Comparison of ENCODE assay signal across 17 cellular contexts in genomic region chr2:199765646-199766045, GRCh38.
DNase-seq lines count a peak whose midpoint lies in the region; ATAC-seq and TF ChIP-seq lines count a peak whose summit lies in the region.
"Had no signal": no experiment of that assay in that cellular context is flagged by ENCODE, and none has a peak within 500 bp of the region (broad histone marks: within the 10 kb centered on the region; RNA-seq: fewer than 3 reads in every experiment).

No MANE protein-coding gene starts in this region.

- no peaks in the 10 kb centered on the region for H3K9me2 ChIP-seq in GM23338 (ENCODE audit: insufficient read depth)

- H3K36me3 Mint-ChIP-seq in GM23338 (ENCODE audit: low read depth) = no peaks in the 10 kb centered on the region
- H3K36me3 Mint-ChIP-seq: CD14-positive monocyte; CD4-positive, alpha-beta memory T cell; CD4-positive, CD25-positive, alpha-beta regulatory T cell; CD8-positive, alpha-beta memory T cell had no signal

- no peak overlapping the region for H3K4me3 Mint-ChIP-seq in GM23338
- H3K4me3 Mint-ChIP-seq: CD14-positive monocyte; CD4-positive, alpha-beta memory T cell; CD4-positive, CD25-positive, alpha-beta regulatory T cell; CD8-positive, alpha-beta memory T cell had no signal

- H3K9me3 Mint-ChIP-seq in GM23338 = no peaks in the 10 kb centered on the region
- H3K9me3 Mint-ChIP-seq: CD4-positive, alpha-beta memory T cell; CD4-positive, CD25-positive, alpha-beta regulatory T cell; CD8-positive, alpha-beta memory T cell had no signal

- DNase-seq in GM23338 (ENCODE audit: low spot score) (no peak), esophagus muscularis mucosa (ENCODE audit: extremely low spot score) (peak; percentile 60), GOT3 (lab: John Stamatoyannopoulos, UW) (no peak), SJCRH30 (no peak)
- DNase-seq: 8988T; ACHN; BE2C; C1 segment of cervical spinal cord; CD4-positive, alpha-beta memory T cell; CD4-positive, CD25-positive, alpha-beta regulatory T cell; CD8-positive, alpha-beta memory T cell; COR-L47; DMS79 treated with DMSO at 0.1 percent for 48 hours; GF-D8 had no signal

- H3K27me3 ChIP-seq in GM23338 (ENCODE audit: insufficient read depth) = no peaks in the 10 kb centered on the region
- H3K27me3 ChIP-seq in esophagus muscularis mucosa = no peaks in the 10 kb centered on the region
- H3K27me3 ChIP-seq in SJCRH30 = no peaks in the 10 kb centered on the region
- H3K27me3 ChIP-seq: BLaER1 had no signal

- H3K9me3 ChIP-seq in esophagus muscularis mucosa = no peaks in the 10 kb centered on the region
- no peaks in the 10 kb centered on the region for H3K9me3 ChIP-seq in SJCRH30 (replicated peaks)
- H3K9me3 ChIP-seq: BE2C, BLaER1 had no signal

- intact Hi-C loops in esophagus muscularis mucosa (cut with DNase I) = no loop called here

- no peak overlapping the region for H3K4me2 ChIP-seq in GM23338
- H3K4me2 ChIP-seq: BLaER1 had no signal

- no peaks in the 10 kb centered on the region for H4K20me1 ChIP-seq in GM23338 (replicated peaks; ENCODE audit: insufficient read depth)
- H4K20me1 ChIP-seq: BLaER1 had no signal

- no peaks in the 10 kb centered on the region for H3F3A ChIP-seq in GM23338 (replicated peaks; ENCODE audit: low read depth)

- ATAC-seq in GM23338 = no peak
- ATAC-seq in GM18502 (IDR thresholded peaks at IDR 0.05; ENCODE audit: poor library complexity, unreplicated experiment) = no peak

- no peak for TF ChIP-seq CTCF in GM23338 (conservative IDR thresholded peaks at IDR 0.05; ENCODE audit: low read depth in 2 of 2)
- TF ChIP-seq CTCF in esophagus muscularis mucosa (IDR thresholded peaks at IDR 0.05) = no peak

- TF ChIP-seq EP300 in esophagus muscularis mucosa (IDR thresholded peaks at IDR 0.05) = no peak

- H3K36me3 ChIP-seq in GM23338 (ENCODE audit: insufficient read depth) = no peaks in the 10 kb centered on the region
- no peaks in the 10 kb centered on the region for H3K36me3 ChIP-seq in esophagus muscularis mucosa
- no peaks in the 10 kb centered on the region for H3K36me3 ChIP-seq in SJCRH30
- H3K36me3 ChIP-seq: BE2C, BLaER1 had no signal

- peak overlapping the region; percentile 85; the same call in 1 of the 2 replicates for H2AFZ ChIP-seq in GM23338

- H3K79me2 ChIP-seq in GM23338 (replicated peaks; ENCODE audit: insufficient read depth) = no peaks in the 10 kb centered on the region

- H3K4me1 ChIP-seq in GM23338 (ENCODE audit: insufficient read depth) (no peaks in the 10 kb centered on the region), esophagus muscularis mucosa (no peaks in the 10 kb centered on the region), SJCRH30 (no peaks in the 10 kb centered on the region)
- H3K4me1 ChIP-seq: BE2C, BLaER1 had no signal

- H3K4me1 Mint-ChIP-seq in GM23338 = peaks cover 5% of the 10 kb centered on the region; the same call in 1 of the 3 replicates
- H3K4me1 Mint-ChIP-seq: CD4-positive, alpha-beta memory T cell; CD4-positive, CD25-positive, alpha-beta regulatory T cell; CD8-positive, alpha-beta memory T cell had no signal

- H3K4me3 ChIP-seq in GM23338 (no peak overlapping the region), esophagus muscularis mucosa (no peak overlapping the region), SJCRH30 (no peak overlapping the region)
- H3K4me3 ChIP-seq: BLaER1 had no signal

- no peak for TF ChIP-seq POLR2A in esophagus muscularis mucosa (IDR thresholded peaks at IDR 0.05; ENCODE audit: low read depth)

- H3K27ac Mint-ChIP-seq in GM23338 = no peak overlapping the region
- H3K27ac Mint-ChIP-seq: CD14-positive monocyte; CD4-positive, alpha-beta memory T cell; CD4-positive, CD25-positive, alpha-beta regulatory T cell; CD8-positive, alpha-beta memory T cell had no signal

- WGBS in esophagus muscularis mucosa = 70% methylated on average over 5 of the region's 5 CpGs

- H3K27ac ChIP-seq in GM23338 (ENCODE audit: low read depth) (no peak overlapping the region), esophagus muscularis mucosa (replicated peaks in 1 of 4) (no peak overlapping the region), SJCRH30 (no peak overlapping the region)
- H3K27ac ChIP-seq: BLaER1 had no signal

- H3K27me3 Mint-ChIP-seq in GM23338 (ENCODE audit: insufficient read depth, low read depth, poor library complexity) = no peaks in the 10 kb centered on the region
- H3K27me3 Mint-ChIP-seq: CD4-positive, alpha-beta memory T cell; CD4-positive, CD25-positive, alpha-beta regulatory T cell; CD8-positive, alpha-beta memory T cell had no signal

TF ChIP-seq in GM23338, 12 proteins besides CTCF, POLR2A, EP300 and RAD21 (continues in another document):
- TF ChIP-seq REST (IDR thresholded peaks at IDR 0.05; ENCODE audit: unreplicated experiment) (no peak), EZH2phosphoT487 (IDR thresholded peaks at IDR 0.05; ENCODE audit: unreplicated experiment) (no peak), STAT1 (IDR thresholded peaks at IDR 0.05; ENCODE audit: unreplicated experiment) (no peak), CREB1 (CRISPR knock-in tag; IDR thresholded peaks at IDR 0.05; ENCODE audit: low read depth) (no peak)
- TF ChIP-seq, protein P1, sequence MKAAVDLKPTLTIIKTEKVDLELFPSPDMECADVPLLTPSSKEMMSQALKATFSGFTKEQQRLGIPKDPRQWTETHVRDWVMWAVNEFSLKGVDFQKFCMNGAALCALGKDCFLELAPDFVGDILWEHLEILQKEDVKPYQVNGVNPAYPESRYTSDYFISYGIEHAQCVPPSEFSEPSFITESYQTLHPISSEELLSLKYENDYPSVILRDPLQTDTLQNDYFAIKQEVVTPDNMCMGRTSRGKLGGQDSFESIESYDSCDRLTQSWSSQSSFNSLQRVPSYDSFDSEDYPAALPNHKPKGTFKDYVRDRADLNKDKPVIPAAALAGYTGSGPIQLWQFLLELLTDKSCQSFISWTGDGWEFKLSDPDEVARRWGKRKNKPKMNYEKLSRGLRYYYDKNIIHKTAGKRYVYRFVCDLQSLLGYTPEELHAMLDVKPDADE (IDR thresholded peaks at IDR 0.05) = no peak
